Comparison of ENCODE assay signal across 21 cellular contexts in the genomic region with DNA sequence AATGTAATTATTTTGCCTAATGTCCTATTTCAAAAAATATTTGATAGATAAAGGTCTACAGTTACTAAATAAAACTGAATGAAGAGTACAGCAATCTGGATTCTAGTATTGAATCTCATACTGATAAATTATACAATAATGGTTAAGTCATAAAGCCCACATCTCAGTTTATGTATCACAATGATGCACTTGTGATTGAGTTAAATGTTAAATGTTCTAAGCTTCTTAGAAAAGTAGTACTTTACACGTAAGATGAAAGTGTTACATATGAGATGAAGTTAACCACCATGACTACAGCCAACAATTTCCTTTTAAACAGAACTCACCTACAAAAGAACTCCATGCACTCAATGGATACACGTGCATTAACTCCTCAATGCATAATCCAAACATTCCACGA. TPM values are rescaled to one million over a fixed set of nuclear protein-coding genes. Genes with fewer than 3 reads are reported as not detected.
DNase-seq lines count a peak whose midpoint lies in the region; ATAC-seq, FAIRE-seq and TF ChIP-seq lines count a peak whose summit lies in the region.
"Had no signal": no experiment of that assay in that cellular context is flagged by ENCODE, and none has a peak within 500 bp of the region (broad histone marks: within the 10 kb centered on the region; RNA-seq: fewer than 3 reads in every experiment).

No MANE protein-coding gene starts in this region.

- no peaks in the 10 kb centered on the region for H3K79me2 ChIP-seq in HepG2 (ENCODE audit: insufficient read depth, low read length)

- no peak overlapping the region for H3K4me3 ChIP-seq in HepG2 (replicated peaks in 1 of 3; ENCODE audit: insufficient read depth in 1 of 3, low read depth in 2 of 3, low read length in 3 of 3)
- H3K4me3 ChIP-seq: BLaER1, GM23248 had no signal

- H3K36me3 Mint-ChIP-seq in activated CD4-positive, alpha-beta T cell treated with anti-CD3 and anti-CD28 coated beads for 36 hours (ENCODE audit: low read depth) = peaks cover 19% of the 10 kb centered on the region
- peaks cover 71% of the 10 kb centered on the region for H3K36me3 Mint-ChIP-seq in stimulated activated effector memory CD8-positive, alpha-beta T cell treated with anti-CD3 and anti-CD28 coated beads, Interleukin-12 subunit alpha, Interleukin-12 subunit beta, amount 100 ng/mL, for 72 hours

- DNase-seq in activated CD4-positive, alpha-beta T cell treated with anti-CD3 and anti-CD28 coated beads for 36 hours = no peak
- no peak for DNase-seq in activated CD4-positive, alpha-beta T cell treated with anti-CD3 and anti-CD28 coated beads, Interleukin-2, amount 50 U/mL, for 1 hour
- no peak for DNase-seq in stimulated activated naive CD8-positive, alpha-beta T cell treated with anti-CD3 and anti-CD28 coated beads, Interleukin-15, amount 100 ng/mL, for 72 hours
- DNase-seq in stimulated activated naive CD8-positive, alpha-beta T cell treated with anti-CD3 and anti-CD28 coated beads, Interleukin-15, Interleukin-2, amounts not matched to agents 100 U/mL and 50 U/mL, for 24 hours = no peak
- DNase-seq in stimulated activated effector memory CD8-positive, alpha-beta T cell treated with anti-CD3 and anti-CD28 coated beads, Interleukin-12 subunit alpha, Interleukin-12 subunit beta, amount 100 ng/mL, for 72 hours (ENCODE audit: low spot score in 2 of 2) = no peak
- no peak for DNase-seq in HepG2 (ENCODE audit: low spot score)
- DNase-seq: Caco-2; CD8-positive, alpha-beta T cell; DMS153; DND-41; H9 had no signal

- no peaks in the 10 kb centered on the region for H3K9me3 ChIP-seq in HepG2 (ENCODE audit: low read length)
- H3K9me3 ChIP-seq: BLaER1, Caco-2 had no signal

- H3K4me3 Mint-ChIP-seq in activated CD4-positive, alpha-beta T cell treated with anti-CD3 and anti-CD28 coated beads for 36 hours = no peak overlapping the region
- no peak overlapping the region for H3K4me3 Mint-ChIP-seq in stimulated activated naive CD8-positive, alpha-beta T cell treated with anti-CD3 and anti-CD28 coated beads, Interleukin-15, amount 100 ng/mL, for 72 hours
- H3K4me3 Mint-ChIP-seq in stimulated activated effector memory CD8-positive, alpha-beta T cell treated with anti-CD3 and anti-CD28 coated beads, Interleukin-12 subunit alpha, Interleukin-12 subunit beta, amount 100 ng/mL, for 72 hours = no peak overlapping the region
- H3K4me3 Mint-ChIP-seq: B cell; CD4-positive, CD25-positive, alpha-beta regulatory T cell; CD8-positive, alpha-beta T cell; H9 had no signal

- no peak for TF ChIP-seq POLR2A in HepG2 (IDR thresholded peaks at IDR 0.05; ENCODE audit: insufficient read depth in 1 of 2, low read depth in 2 of 2, low read length in 2 of 2)

- H3K27me3 Mint-ChIP-seq in activated CD4-positive, alpha-beta T cell treated with anti-CD3 and anti-CD28 coated beads for 36 hours = no peaks in the 10 kb centered on the region
- H3K27me3 Mint-ChIP-seq in stimulated activated naive CD8-positive, alpha-beta T cell treated with anti-CD3 and anti-CD28 coated beads, Interleukin-15, amount 100 ng/mL, for 72 hours = no peaks in the 10 kb centered on the region
- H3K27me3 Mint-ChIP-seq: B cell; CD4-positive, CD25-positive, alpha-beta regulatory T cell had no signal

- peaks cover 13% of the 10 kb centered on the region for H3K4me1 Mint-ChIP-seq in activated CD4-positive, alpha-beta T cell treated with anti-CD3 and anti-CD28 coated beads for 36 hours
- peaks cover 14% of the 10 kb centered on the region for H3K4me1 Mint-ChIP-seq in stimulated activated naive CD8-positive, alpha-beta T cell treated with anti-CD3 and anti-CD28 coated beads, Interleukin-15, amount 100 ng/mL, for 72 hours
- peaks cover 27% of the 10 kb centered on the region for H3K4me1 Mint-ChIP-seq in stimulated activated effector memory CD8-positive, alpha-beta T cell treated with anti-CD3 and anti-CD28 coated beads, Interleukin-12 subunit alpha, Interleukin-12 subunit beta, amount 100 ng/mL, for 72 hours
- H3K4me1 Mint-ChIP-seq: B cell had no signal

- POLR2A ChIA-PET in activated CD4-positive, alpha-beta T cell treated with anti-CD3 and anti-CD28 coated beads for 36 hours (lab: Charles Lee) = no interaction called here
- POLR2A ChIA-PET in HepG2 (lab: Yijun Ruan, JAX) = no interaction called here

- no peak for TF ChIP-seq EP300 in HepG2 (IDR thresholded peaks at IDR 0.05; ENCODE audit: low read depth in 2 of 2, low read length in 2 of 2)
- no peak for TF ChIP-seq EP300 in HepG2 (CRISPR knock-in tag; IDR thresholded peaks at IDR 0.05; ENCODE audit: borderline replicate concordance)

- H3K9ac ChIP-seq in HepG2 (ENCODE audit: insufficient read depth, low read depth, low read length) = no peak overlapping the region
- H3K9ac ChIP-seq: BLaER1, GM23248 had no signal

- no peak for FAIRE-seq in HepG2 (lab: Jason Lieb, UNC)
- FAIRE-seq: A204.1, G401.6, GM12892 had no signal

- intact Hi-C loops in activated CD4-positive, alpha-beta T cell treated with anti-CD3 and anti-CD28 coated beads for 36 hours (cut with DNase I, micrococcal nuclease) = no loop called here
- intact Hi-C loops in HepG2 (cut with micrococcal nuclease; ENCODE audit: unreplicated experiment) = no loop called here

- TF ChIP-seq CTCF in HepG2 (CRISPR knock-in tag; IDR thresholded peaks at IDR 0.05) = no peak

- no peak overlapping the region for H3K4me2 ChIP-seq in HepG2 (ENCODE audit: low read depth, low read length)
- H3K4me2 ChIP-seq: BLaER1 had no signal

- CTCF ChIA-PET in activated CD4-positive, alpha-beta T cell treated with anti-CD3 and anti-CD28 coated beads for 36 hours (lab: Charles Lee) = interaction anchor here (0.6 to 0.7 kb wide), 2 partner anchors 47 to 1001 kb away, joined by 3 read pairs; no protein-coding TSS in a partner anchor
- CTCF ChIA-PET in HepG2 (lab: Yijun Ruan, JAX; ENCODE audit: low intra/inter-chr PET ratio, low total read pairs) = no interaction called here

- in situ Hi-C loops in HepG2 (cut with HindIII; ENCODE audit: extremely low pct_ligation_motif_present, low pct_unique_long_range_greater_than_20kb) = no loop called here

- H3K27me3 ChIP-seq in HepG2 (ENCODE audit: control insufficient read depth in 1 of 2, insufficient read depth in 2 of 2, low read length in 2 of 2) = no peaks in the 10 kb centered on the region
- H3K27me3 ChIP-seq: BLaER1 had no signal

- no peaks in the 10 kb centered on the region for H3K4me1 ChIP-seq in HepG2 (ENCODE audit: insufficient read depth, low read length)
- H3K4me1 ChIP-seq: Caco-2 had no signal

- H3K9me3 Mint-ChIP-seq in activated CD4-positive, alpha-beta T cell treated with anti-CD3 and anti-CD28 coated beads for 36 hours (ENCODE audit: low read depth) = no peaks in the 10 kb centered on the region
- no peaks in the 10 kb centered on the region for H3K9me3 Mint-ChIP-seq in stimulated activated naive CD8-positive, alpha-beta T cell treated with anti-CD3 and anti-CD28 coated beads, Interleukin-15, amount 100 ng/mL, for 72 hours
- no peaks in the 10 kb centered on the region for H3K9me3 Mint-ChIP-seq in stimulated activated effector memory CD8-positive, alpha-beta T cell treated with anti-CD3 and anti-CD28 coated beads, Interleukin-12 subunit alpha, Interleukin-12 subunit beta, amount 100 ng/mL, for 72 hours
- H3K9me3 Mint-ChIP-seq: CD4-positive, CD25-positive, alpha-beta regulatory T cell; CD8-positive, alpha-beta T cell; H9 had no signal

- peaks cover 0 to 1% of the 10 kb centered on the region in 2 experiments; a peak in 2 of 5 replicates for H3K36me3 ChIP-seq in HepG2 (replicated peaks in 1 of 2; ENCODE audit: control insufficient read depth in 1 of 2, insufficient read depth in 2 of 2, low read length in 2 of 2)

- 0 out of 2 replicates have a peak, but pooled peaks cover 2% of the 10 kb centered on the region for H4K20me1 ChIP-seq in HepG2 (ENCODE audit: insufficient read depth, low read length)

- BruUV-seq in HepG2 (replicated peaks; lab: Mats Ljungman, UMichigan) = no TSS peak

- H2AFZ ChIP-seq in HepG2 (ENCODE audit: low read length) = no peak overlapping the region
- H2AFZ ChIP-seq: GM23248 had no signal

- H3K27ac ChIP-seq in HepG2 (ENCODE audit: extremely low read length, insufficient read depth, low read length) = no peak overlapping the region
- H3K27ac ChIP-seq: 22Rv1, BLaER1, C4-2B, GM23248 had no signal

- H3K27ac Mint-ChIP-seq in activated CD4-positive, alpha-beta T cell treated with anti-CD3 and anti-CD28 coated beads for 36 hours = no peak overlapping the region
- H3K27ac Mint-ChIP-seq in stimulated activated naive CD8-positive, alpha-beta T cell treated with anti-CD3 and anti-CD28 coated beads, Interleukin-15, amount 100 ng/mL, for 72 hours = no peak overlapping the region
- H3K27ac Mint-ChIP-seq in stimulated activated effector memory CD8-positive, alpha-beta T cell treated with anti-CD3 and anti-CD28 coated beads, Interleukin-12 subunit alpha, Interleukin-12 subunit beta, amount 100 ng/mL, for 72 hours = no peak overlapping the region
- H3K27ac Mint-ChIP-seq: B cell; CD8-positive, alpha-beta T cell; H9 had no signal

- peak; percentile 36 for ATAC-seq in activated CD4-positive, alpha-beta T cell treated with anti-CD3 and anti-CD28 coated beads for 36 hours
- ATAC-seq in stimulated activated naive CD8-positive, alpha-beta T cell treated with anti-CD3 and anti-CD28 coated beads, Interleukin-15, amount 100 ng/mL, for 72 hours = peak; percentile 49
- ATAC-seq in stimulated activated naive CD8-positive, alpha-beta T cell treated with anti-CD3 and anti-CD28 coated beads, Interleukin-15, Interleukin-2, amounts not matched to agents 100 U/mL and 50 U/mL, for 24 hours = no peak
- ATAC-seq in stimulated activated effector memory CD8-positive, alpha-beta T cell treated with anti-CD3 and anti-CD28 coated beads, Interleukin-12 subunit alpha, Interleukin-12 subunit beta, amount 100 ng/mL, for 72 hours = peak; percentile 87
- no peak for ATAC-seq in HepG2
- ATAC-seq: CD8-positive, alpha-beta T cell; HCT116 had no signal

- 82% methylated on average over 3 of the region's 3 CpGs for WGBS in HepG2 (ENCODE audit: low lambda C conversion rate)

- no peak for TF ChIP-seq RAD21 in HepG2 (CRISPR knock-in tag; IDR thresholded peaks at IDR 0.05)

RNA-seq across cellular contexts. Expression of a gene that starts 51.7 kb away (rescaled TPM):
- total RNA-seq in activated CD4-positive, alpha-beta T cell treated with anti-CD3 and anti-CD28 coated beads for 36 hours = 10 to 100 TPM; 42.6 to 61.8 TPM
- 4.1 and 5.6 TPM in 2 replicates for total RNA-seq in HepG2 (2016; rRNA removed; fragmentation: Illumina TruSeq; extraction: Trizol)
- total RNA-seq in HepG2 (2016; cell fraction: cytosol; rRNA removed; fragmentation: Illumina TruSeq; extraction: Trizol; ENCODE audit: low read depth) = 8.0 and 10.4 TPM in 2 replicates
- 3.6 and 4.1 TPM in 2 replicates for total RNA-seq in HepG2 (2016; cell fraction: insoluble cytoplasmic fraction; rRNA removed; fragmentation: Illumina TruSeq; extraction: Trizol)
- total RNA-seq in HepG2 (2016; cell fraction: membrane; rRNA removed; fragmentation: Illumina TruSeq; extraction: Trizol) = 5.6 and 5.7 TPM in 2 replicates
- total RNA-seq in HepG2 (2016; cell fraction: nucleus; rRNA removed; fragmentation: Illumina TruSeq; extraction: Trizol) = 7.8 and 14.3 TPM in 2 replicates
- polyA plus RNA-seq in HepG2 (2011; rRNA removed) = 30.6 and 34.6 TPM in 2 replicates
- 11.4 and 12.7 TPM in 2 replicates for polyA plus RNA-seq in HepG2 (2011; cell fraction: cytosol; rRNA removed)
- polyA plus RNA-seq in HepG2 (2011; cell fraction: nucleus; rRNA removed) = 69.2 and 75.3 TPM in 2 replicates
- 19.1 and 20.7 TPM in 2 replicates for polyA plus RNA-seq in HepG2 (2012)
- polyA plus RNA-seq in HepG2 (2016; cell fraction: cytosol; fragmentation: Illumina TruSeq; extraction: Trizol; ENCODE audit: low read depth) = 1.9 and 2.3 TPM in 2 replicates
- 6.3 and 7.9 TPM in 2 replicates for polyA plus RNA-seq in HepG2 (2016; cell fraction: insoluble cytoplasmic fraction; fragmentation: Illumina TruSeq; extraction: Trizol; ENCODE audit: low read depth)
- 5.0 and 6.3 TPM in 2 replicates for polyA plus RNA-seq in HepG2 (2016; cell fraction: membrane; fragmentation: Illumina TruSeq; extraction: Trizol; ENCODE audit: low read depth)
- 17.7 and 22.1 TPM in 2 replicates for polyA plus RNA-seq in HepG2 (2016; cell fraction: nucleus; fragmentation: Illumina TruSeq; extraction: Trizol; ENCODE audit: insufficient read depth, low read depth)
- polyA minus RNA-seq in HepG2 (2011; rRNA and poly(A)+ RNA removed; ENCODE audit: low replicate concordance) = 14.6 and 18.0 TPM in 2 replicates
- polyA minus RNA-seq in HepG2 (2011; cell fraction: cytosol; rRNA and poly(A)+ RNA removed) = 12.4 and 12.7 TPM in 2 replicates
- 42.5 and 54.2 TPM in 2 replicates for polyA minus RNA-seq in HepG2 (2011; cell fraction: nucleus; rRNA and poly(A)+ RNA removed)

Comparison
In these comparisons a context has a peak if more than half of its experiments do, and no peak if none do; other contexts are left out.
1. ATAC-seq: peak in activated CD4-positive, alpha-beta T cell treated with anti-CD3 and anti-CD28 coated beads for 36 hours (single experiment), stimulated activated naive CD8-positive, alpha-beta T cell treated with anti-CD3 and anti-CD28 coated beads, Interleukin-15, amount 100 ng/mL, for 72 hours (single experiment) and stimulated activated effector memory CD8-positive, alpha-beta T cell treated with anti-CD3 and anti-CD28 coated beads, Interleukin-12 subunit alpha, Interleukin-12 subunit beta, amount 100 ng/mL, for 72 hours (single experiment); none in stimulated activated naive CD8-positive, alpha-beta T cell treated with anti-CD3 and anti-CD28 coated beads, Interleukin-15, Interleukin-2, amounts not matched to agents 100 U/mL and 50 U/mL, for 24 hours (single experiment) and HepG2 (single experiment).